Comparison of ENCODE assay signal across 1 cellular context in the genomic region with DNA sequence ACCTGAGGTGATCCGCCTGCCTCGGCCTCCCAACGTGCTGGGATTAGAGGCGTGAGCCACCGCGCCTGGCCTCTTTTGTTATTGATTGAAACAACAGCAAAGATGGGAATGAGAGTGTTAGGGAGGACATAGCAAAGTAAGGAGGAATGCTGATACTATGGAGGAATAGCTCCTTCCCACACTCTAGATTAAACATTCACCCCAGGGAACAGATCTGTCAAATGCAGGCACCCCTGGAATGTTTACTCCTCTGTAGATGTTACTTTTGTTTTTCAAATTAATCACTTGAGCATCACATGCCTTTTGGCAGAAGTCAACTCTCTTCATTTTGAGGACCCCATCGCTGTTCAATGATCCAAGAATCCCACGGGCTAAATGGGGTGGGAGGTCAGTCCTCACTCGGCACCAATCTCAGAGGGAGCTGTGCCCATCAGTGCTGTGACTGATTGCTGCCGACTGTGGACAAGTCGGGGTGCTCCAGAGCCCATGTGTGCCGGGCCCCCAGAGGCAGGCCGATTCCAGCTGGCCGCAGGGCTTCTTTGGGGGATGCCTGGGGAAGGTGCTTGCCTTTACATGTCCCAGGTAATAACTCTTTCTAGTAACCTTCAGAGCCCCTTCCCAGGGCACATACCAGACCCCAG.
A peak's percentile ranks its signal among the peaks of the same experiment; 100 is the strongest.
TF ChIP-seq lines count a peak whose summit lies in the region.

No MANE protein-coding gene starts in this region.

TF ChIP-seq in GM23338, 12 proteins besides CTCF, POLR2A, EP300 and RAD21:
- TF ChIP-seq EZH2 (IDR thresholded peaks at IDR 0.05; ENCODE audit: low read depth, unreplicated experiment) (no peak), POLR2AphosphoS5 (IDR thresholded peaks at IDR 0.05; ENCODE audit: low read depth) (peak; percentile 40; the same call in 1 of the 2 replicates), NANOG (IDR thresholded peaks at IDR 0.05; ENCODE audit: borderline replicate concordance) (peak; percentile 97), ZNF114 (CRISPR knock-in tag; IDR thresholded peaks at IDR 0.05) (no peak), CREB1 (CRISPR knock-in tag; IDR thresholded peaks at IDR 0.05; ENCODE audit: low read depth) (peak; percentile 37; the same call in 1 of the 2 replicates), JUNB (IDR thresholded peaks at IDR 0.05; ENCODE audit: unreplicated experiment) (no peak)
- TF ChIP-seq, protein P1, sequence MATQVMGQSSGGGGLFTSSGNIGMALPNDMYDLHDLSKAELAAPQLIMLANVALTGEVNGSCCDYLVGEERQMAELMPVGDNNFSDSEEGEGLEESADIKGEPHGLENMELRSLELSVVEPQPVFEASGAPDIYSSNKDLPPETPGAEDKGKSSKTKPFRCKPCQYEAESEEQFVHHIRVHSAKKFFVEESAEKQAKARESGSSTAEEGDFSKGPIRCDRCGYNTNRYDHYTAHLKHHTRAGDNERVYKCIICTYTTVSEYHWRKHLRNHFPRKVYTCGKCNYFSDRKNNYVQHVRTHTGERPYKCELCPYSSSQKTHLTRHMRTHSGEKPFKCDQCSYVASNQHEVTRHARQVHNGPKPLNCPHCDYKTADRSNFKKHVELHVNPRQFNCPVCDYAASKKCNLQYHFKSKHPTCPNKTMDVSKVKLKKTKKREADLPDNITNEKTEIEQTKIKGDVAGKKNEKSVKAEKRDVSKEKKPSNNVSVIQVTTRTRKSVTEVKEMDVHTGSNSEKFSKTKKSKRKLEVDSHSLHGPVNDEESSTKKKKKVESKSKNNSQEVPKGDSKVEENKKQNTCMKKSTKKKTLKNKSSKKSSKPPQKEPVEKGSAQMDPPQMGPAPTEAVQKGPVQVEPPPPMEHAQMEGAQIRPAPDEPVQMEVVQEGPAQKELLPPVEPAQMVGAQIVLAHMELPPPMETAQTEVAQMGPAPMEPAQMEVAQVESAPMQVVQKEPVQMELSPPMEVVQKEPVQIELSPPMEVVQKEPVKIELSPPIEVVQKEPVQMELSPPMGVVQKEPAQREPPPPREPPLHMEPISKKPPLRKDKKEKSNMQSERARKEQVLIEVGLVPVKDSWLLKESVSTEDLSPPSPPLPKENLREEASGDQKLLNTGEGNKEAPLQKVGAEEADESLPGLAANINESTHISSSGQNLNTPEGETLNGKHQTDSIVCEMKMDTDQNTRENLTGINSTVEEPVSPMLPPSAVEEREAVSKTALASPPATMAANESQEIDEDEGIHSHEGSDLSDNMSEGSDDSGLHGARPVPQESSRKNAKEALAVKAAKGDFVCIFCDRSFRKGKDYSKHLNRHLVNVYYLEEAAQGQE (IDR thresholded peaks at IDR 0.05; ENCODE audit: unreplicated experiment): peak; percentile 25
TF ChIP-seq in GM23338: peak in this region for 4.
